In genomic region chr2:3604207-3604877, GRCh38 we compare ENCODE assay signal across 20 cellular contexts. TPM values are rescaled to one million over a fixed set of nuclear protein-coding genes. Genes with fewer than 3 reads are reported as not detected.
DNase-seq lines count a peak whose midpoint lies in the region; FAIRE-seq and TF ChIP-seq lines count a peak whose summit lies in the region.
"Had no signal": no experiment of that assay in that cellular context is flagged by ENCODE, and none has a peak within 500 bp of the region (broad histone marks: within the 10 kb centered on the region; RNA-seq: fewer than 3 reads in every experiment).

No MANE protein-coding gene starts in this region.

- TF ChIP-seq CTCF in cardiac muscle cell (IDR thresholded peaks at IDR 0.05; ENCODE audit: low read depth, low read length): no peak
- no peak for TF ChIP-seq CTCF in SU-DHL-6 (IDR thresholded peaks at IDR 0.05; ENCODE audit: insufficient read depth, low read length, poor library complexity, severe bottlenecking)
- TF ChIP-seq CTCF in kidney (IDR thresholded peaks at IDR 0.05; ENCODE audit: borderline replicate concordance, extremely low read depth, insufficient read depth): no peak
- TF ChIP-seq CTCF in mesothelial cell of epicardium (IDR thresholded peaks at IDR 0.05; ENCODE audit: unreplicated experiment): no peak

- no peaks in the 10 kb centered on the region for H3K4me1 Mint-ChIP-seq in mesothelial cell of epicardium

- no peak overlapping the region for H3K27ac Mint-ChIP-seq in mesothelial cell of epicardium

- FAIRE-seq in kidney (lab: Jason Lieb, UNC): no peak
- FAIRE-seq: GM12891, H54, HTR-8/SVneo had no signal

- no peaks in the 10 kb centered on the region for H3K79me2 ChIP-seq in SU-DHL-6 (ENCODE audit: insufficient read depth, low read length)

- intact Hi-C loops in cardiac septum (cut with DNase I): no loop called here
- intact Hi-C loops in kidney (cut with DNase I): no loop called here

- H3K27me3 Mint-ChIP-seq in mesothelial cell of epicardium (ENCODE audit: low read depth): peaks cover 3% of the 10 kb centered on the region

- H3K27ac ChIP-seq in cardiac muscle cell: peak overlapping the region; percentile 82
- no peak overlapping the region for H3K27ac ChIP-seq in SU-DHL-6 (ENCODE audit: low read depth, low read length)
- H3K27ac ChIP-seq in kidney (ENCODE audit: low read depth in 2 of 2, low read length in 2 of 2): peak overlapping the region in 1 of 2 donors; percentile 60
- peak overlapping the region; percentile 31 for H3K27ac ChIP-seq in stomach smooth muscle (ENCODE audit: low read length)
- H3K27ac ChIP-seq: Peyer's patch had no signal

- H3K27me3 ChIP-seq in cardiac muscle cell (no peaks in the 10 kb centered on the region), SU-DHL-6 (ENCODE audit: low read length) (no peaks in the 10 kb centered on the region), stomach smooth muscle (ENCODE audit: control insufficient read depth in 1 of 2, insufficient read depth in 2 of 2, low read length in 2 of 2) (no peaks in the 10 kb centered on the region)
- H3K27me3 ChIP-seq: Peyer's patch had no signal

- H3K9me3 Mint-ChIP-seq in mesothelial cell of epicardium: no peaks in the 10 kb centered on the region
- H3K9me3 Mint-ChIP-seq: activated naive CD4-positive, alpha-beta T cell treated with anti-CD3 and anti-CD28 coated beads, Interleukin-2, amount 50 U/mL, for 72 hours had no signal

- H3K4me3 ChIP-seq in cardiac muscle cell: no peak overlapping the region
- no peak overlapping the region for H3K4me3 ChIP-seq in SU-DHL-6 (ENCODE audit: insufficient read depth, low read length, poor library complexity, severe bottlenecking)
- no peak overlapping the region for H3K4me3 ChIP-seq in kidney (ENCODE audit: low read length in 2 of 2)
- H3K4me3 ChIP-seq in stomach smooth muscle (ENCODE audit: low read length in 2 of 2): no peak overlapping the region
- H3K4me3 ChIP-seq: Peyer's patch, skin epidermis had no signal

- H4K20me1 ChIP-seq in SU-DHL-6 (ENCODE audit: low read depth, low read length): no peaks in the 10 kb centered on the region

- H3K4me3 Mint-ChIP-seq in mesothelial cell of epicardium: no peak overlapping the region

- H3K9me3 ChIP-seq in cardiac muscle cell (ENCODE audit: low read depth): no peaks in the 10 kb centered on the region
- no peaks in the 10 kb centered on the region for H3K9me3 ChIP-seq in SU-DHL-6 (ENCODE audit: insufficient read depth, low read length)
- H3K9me3 ChIP-seq in kidney (ENCODE audit: control insufficient read depth in 1 of 2, low read length in 2 of 2): no peaks in the 10 kb centered on the region
- no peaks in the 10 kb centered on the region for H3K9me3 ChIP-seq in stomach smooth muscle (ENCODE audit: control insufficient read depth in 2 of 2, low read length in 2 of 2)
- H3K9me3 ChIP-seq: Peyer's patch had no signal

- H3K9me2 ChIP-seq in SU-DHL-6 (replicated peaks; ENCODE audit: insufficient read depth, low read length): no peaks in the 10 kb centered on the region

- in situ Hi-C loops in ACHN (cut with HindIII; ENCODE audit: low pct_ligation_motif_present, low pct_unique_long_range_greater_than_20kb, low sequenced_read_pairs): no loop called here

- no peaks in the 10 kb centered on the region for H3F3A ChIP-seq in SU-DHL-6 (ENCODE audit: insufficient read depth)

- peak overlapping the region; percentile 38 for H3K4me2 ChIP-seq in SU-DHL-6 (ENCODE audit: low read depth, low read length, poor library complexity, severe bottlenecking)

- H3K4me1 ChIP-seq in cardiac muscle cell (ENCODE audit: low read depth) (peaks cover 11% of the 10 kb centered on the region), kidney (ENCODE audit: control insufficient read depth in 1 of 2, insufficient read depth in 1 of 2, low read depth in 1 of 2, low read length in 2 of 2) (peaks cover 0 to 4% of the 10 kb centered on the region in 2 donors), stomach smooth muscle (ENCODE audit: control insufficient read depth, insufficient read depth, low read length) (peaks cover 12% of the 10 kb centered on the region)
- H3K4me1 ChIP-seq: Peyer's patch had no signal

- no peaks in the 10 kb centered on the region for H3K36me3 Mint-ChIP-seq in mesothelial cell of epicardium
- H3K36me3 Mint-ChIP-seq: activated naive CD4-positive, alpha-beta T cell treated with anti-CD3 and anti-CD28 coated beads, Interleukin-2, amount 50 U/mL, for 72 hours had no signal

- DNase-seq in cardiac muscle cell (ENCODE audit: low read depth in 1 of 2, low spot score in 1 of 2): peak; percentile 43 to 61
- no peak for DNase-seq in cardiac septum (ENCODE audit: low spot score)
- DNase-seq in kidney: peak; percentile 45
- no peak for DNase-seq in ACHN
- no peak for DNase-seq in dedifferentiated amniotic fluid mesenchymal stem cell (ENCODE audit: extremely low spot score)
- DNase-seq in mesothelial cell of epicardium (ENCODE audit: low spot score in 2 of 2, unreplicated experiment in 2 of 2): no peak
- DNase-seq: NCI-H1694 treated with DMSO at 0.1 percent for 48 hours, occipital lobe had no signal

- H3K36me3 ChIP-seq in cardiac muscle cell: no peaks in the 10 kb centered on the region
- no peaks in the 10 kb centered on the region for H3K36me3 ChIP-seq in SU-DHL-6 (ENCODE audit: low read length)
- H3K36me3 ChIP-seq in kidney (ENCODE audit: control insufficient read depth in 1 of 2, insufficient read depth in 2 of 2, low read length in 2 of 2): no peaks in the 10 kb centered on the region
- H3K36me3 ChIP-seq in stomach smooth muscle (ENCODE audit: control insufficient read depth in 2 of 2, insufficient read depth in 2 of 2, low read length in 2 of 2): no peaks in the 10 kb centered on the region
- H3K36me3 ChIP-seq: Peyer's patch had no signal

- no peak overlapping the region for H2AFZ ChIP-seq in SU-DHL-6 (ENCODE audit: low read depth, low read length, severe bottlenecking)

- no peak overlapping the region for H3K9ac ChIP-seq in SU-DHL-6 (ENCODE audit: low read length)
- no peak overlapping the region for H3K9ac ChIP-seq in kidney (ENCODE audit: low read length in 2 of 2)
- no peak overlapping the region for H3K9ac ChIP-seq in stomach smooth muscle (ENCODE audit: low read length in 2 of 2)

RNA-seq across cellular contexts. Expression of gene COLEC11, which starts 9.4 kb away (rescaled TPM):
- total RNA-seq in cardiac muscle cell (4.7 and 5.4 TPM in 2 replicates), cardiac septum (3.1 TPM), kidney (7.6 TPM), mesothelial cell of epicardium (9.8 to 10.8 TPM (median 10.1 TPM) in 3 replicates)
- polyA plus RNA-seq in cardiac muscle cell (5.1 and 5.8 TPM in 2 replicates), kidney (ENCODE audit: insufficient read depth, low read depth, low replicate concordance) (34.6 TPM)
- total RNA-seq: activated naive CD4-positive, alpha-beta T cell treated with anti-CD3 and anti-CD28 coated beads, Interleukin-2, amount 50 U/mL, for 72 hours; mononuclear cell had no signal

RNA-seq across cellular contexts. Expression of gene RPS7, which starts 29.3 kb away (rescaled TPM):
- total RNA-seq in cardiac muscle cell (2,923 and 3,227 TPM in 2 replicates), cardiac septum (489 TPM), kidney (992 TPM), mesothelial cell of epicardium (1,528 to 1,604 TPM (median 1,590 TPM) in 3 replicates)
- polyA plus RNA-seq in cardiac muscle cell (487 and 521 TPM in 2 replicates), kidney (ENCODE audit: insufficient read depth, low read depth, low replicate concordance) (1,826 TPM)

RNA-seq across cellular contexts. Expression of gene RNASEH1, which starts 46.2 kb away (rescaled TPM):
- total RNA-seq in cardiac muscle cell (24.3 and 24.5 TPM in 2 replicates), cardiac septum (21.4 TPM), kidney (21.1 TPM), mesothelial cell of epicardium (21.1 to 24.3 TPM (median 22.5 TPM) in 3 replicates)
- polyA plus RNA-seq in cardiac muscle cell (34.9 and 41.5 TPM in 2 replicates), kidney (ENCODE audit: insufficient read depth, low read depth, low replicate concordance) (6.8 TPM)

RNA-seq across cellular contexts. Expression of gene ALLC, which starts 53.7 kb away (rescaled TPM):
- total RNA-seq in cardiac muscle cell: not detected in 2 replicates
- polyA plus RNA-seq in cardiac muscle cell: not detected in 2 replicates
- not detected for total RNA-seq in cardiac septum
- not detected for total RNA-seq in kidney
- polyA plus RNA-seq in kidney (ENCODE audit: insufficient read depth, low read depth, low replicate concordance): 1.3 TPM
- not detected in 3 replicates for total RNA-seq in mesothelial cell of epicardium
- total RNA-seq: activated naive CD4-positive, alpha-beta T cell treated with anti-CD3 and anti-CD28 coated beads, Interleukin-2, amount 50 U/mL, for 72 hours; M059J; mononuclear cell; NCI-H460; occipital lobe; Peyer's patch; ureter had no signal

Comparison
In these comparisons a context has a peak if more than half of its experiments do, and no peak if none do; other contexts are left out.
1. DNase-seq: peak in cardiac muscle cell (2 of 2) and kidney (single experiment); none in cardiac septum (single experiment), ACHN (single experiment), dedifferentiated amniotic fluid mesenchymal stem cell (single experiment) and mesothelial cell of epicardium (0 of 2).